In genomic region chr11:79437274-79437980, GRCh38 we compare ENCODE assay signal across 8 cellular contexts. TPM values are rescaled to one million over a fixed set of nuclear protein-coding genes. Genes with fewer than 3 reads are reported as not detected.
A peak's percentile ranks its signal among the peaks of the same experiment; 100 is the strongest.
DNase-seq lines count a peak whose midpoint lies in the region; ATAC-seq, FAIRE-seq and TF ChIP-seq lines count a peak whose summit lies in the region.

No MANE protein-coding gene starts in this region.

- peaks cover 47% of the 10 kb centered on the region for H3K27me3 Mint-ChIP-seq in activated T-cell treated with anti-CD3 and anti-CD28 coated beads, Interleukin-2, amount 50 U/mL, for 72 hours (ENCODE audit: low read depth)

- peaks cover 2 to 5% of the 10 kb centered on the region in 2 donors for H3K36me3 Mint-ChIP-seq in activated T-cell treated with anti-CD3 and anti-CD28 coated beads, Interleukin-2, amount 50 U/mL, for 72 hours (ENCODE audit: insufficient read depth in 2 of 2)

- H3K4me1 ChIP-seq in foreskin keratinocyte (peaks cover 16% of the 10 kb centered on the region), neuron (ENCODE audit: insufficient read depth, low read length) (peaks cover 23% of the 10 kb centered on the region)

- no peak for TF ChIP-seq CTCF in foreskin keratinocyte (conservative IDR thresholded peaks at IDR 0.05)

- no peak overlapping the region for H3K27ac Mint-ChIP-seq in activated T-cell treated with anti-CD3 and anti-CD28 coated beads, Interleukin-2, amount 50 U/mL, for 72 hours

- ATAC-seq in activated T-cell treated with anti-CD3 and anti-CD28 coated beads, Interleukin-2, amount 50 U/mL, for 72 hours (replicated peaks in 1 of 2): peak in 1 of 2 donors; percentile 13
- ATAC-seq in foreskin keratinocyte (peak; percentile 37), GM18517 (IDR thresholded peaks at IDR 0.05; ENCODE audit: unreplicated experiment) (no peak)

- H2AFZ ChIP-seq in neuron (ENCODE audit: low read depth, low read length): peak overlapping the region; percentile 69

- no peaks in the 10 kb centered on the region for H3K9me3 ChIP-seq in neuron (ENCODE audit: low read length)

- H3K4me1 Mint-ChIP-seq in activated T-cell treated with anti-CD3 and anti-CD28 coated beads, Interleukin-2, amount 50 U/mL, for 72 hours (ENCODE audit: low read depth): peaks cover 6% of the 10 kb centered on the region

- H3K27ac ChIP-seq in foreskin keratinocyte: peak overlapping the region; percentile 96

- H3K4me3 ChIP-seq in neuron (ENCODE audit: low read length): peak overlapping the region; percentile 84

- no peak for DNase-seq in activated T-cell treated with anti-CD3 and anti-CD28 coated beads, Interleukin-2, amount 50 U/mL, for 72 hours
- DNase-seq in activated T-cell treated with anti-CD3 and anti-CD28 coated beads for 4 hours (no peak), RCC 7860 (ENCODE audit: low spot score) (peak; percentile 32), foreskin keratinocyte (peak in 1 of 2 donors; percentile 58), HuH-7 (ENCODE audit: low spot score) (no peak)
- no peak for DNase-seq in NK-92 treated with Interleukin-12 subunit alpha and Interleukin-12 subunit beta, amount 100 ng/mL, for 24 hours (lab: John Stamatoyannopoulos, UW)

- H3K27me3 ChIP-seq in foreskin keratinocyte (no peaks in the 10 kb centered on the region), neuron (ENCODE audit: insufficient read depth, low read length) (no peaks in the 10 kb centered on the region)

- H3K9me3 Mint-ChIP-seq in activated T-cell treated with anti-CD3 and anti-CD28 coated beads, Interleukin-2, amount 50 U/mL, for 72 hours: no peaks in the 10 kb centered on the region

- peak overlapping the region; percentile 31 to 64 for H3K4me3 Mint-ChIP-seq in activated T-cell treated with anti-CD3 and anti-CD28 coated beads, Interleukin-2, amount 50 U/mL, for 72 hours

- no peaks in the 10 kb centered on the region for H3K36me3 ChIP-seq in neuron (ENCODE audit: insufficient read depth, low read length)

- FAIRE-seq in RCC 7860 (lab: Jason Lieb, UNC): no peak

RNA-seq across cellular contexts. Expression of gene TENM4, which starts 3.4 kb away (rescaled TPM):
- under 1 TPM in 1 of 2 donors, not detected in 1; 0.21 TPM for total RNA-seq in activated T-cell treated with anti-CD3 and anti-CD28 coated beads, Interleukin-2, amount 50 U/mL, for 72 hours
- 16.8 and 25.1 TPM in 2 replicates for total RNA-seq in foreskin keratinocyte
- polyA plus RNA-seq in foreskin keratinocyte: 1.3 and 1.7 TPM in 2 replicates

Comparison
In these comparisons a context has a peak if more than half of its experiments do, and no peak if none do; other contexts are left out.
1. RNA of gene TENM4, which starts 3.4 kb away (total RNA-seq): 16.8 to 25.1 TPM in foreskin keratinocyte; 0.21 TPM in activated T-cell treated with anti-CD3 and anti-CD28 coated beads, Interleukin-2, amount 50 U/mL, for 72 hours; every median in the first group is over 10 times any median in the second.